8 cellular contexts compared by ENCODE assay signal in genomic region chr7:104943502-104944343, GRCh38.
DNase-seq lines count a peak whose midpoint lies in the region; ATAC-seq and TF ChIP-seq lines count a peak whose summit lies in the region.

No MANE protein-coding gene starts in this region.

- peak; percentile 44 for ATAC-seq in GM19463 (IDR thresholded peaks at IDR 0.05; ENCODE audit: unreplicated experiment)
- peak; percentile 40 for ATAC-seq in left lung

- H3K27me3 ChIP-seq in BLaER1 treated with 17β-estradiol and CSF1 and Interleukin-3, amounts not matched to agents 10 nM and 100 nM, result no peaks in the 10 kb centered on the region
- no peaks in the 10 kb centered on the region for H3K27me3 ChIP-seq in left lung

- in situ Hi-C loops in astrocyte of the cerebellum (cut with HindIII; ENCODE audit: low sequenced_read_pairs), result no loop called here

- H3K9me3 ChIP-seq in BLaER1 treated with 17β-estradiol and CSF1 and Interleukin-3, amounts not matched to agents 10 nM and 100 nM (replicated peaks in 1 of 11), result peaks cover 15 to 25% (median 18%) of the 10 kb centered on the region in 11 experiments
- no peaks in the 10 kb centered on the region for H3K9me3 ChIP-seq in left lung

- peak overlapping the region; percentile 72 to 89 (median 80) for H3K4me3 ChIP-seq in BLaER1 treated with 17β-estradiol and CSF1 and Interleukin-3, amounts not matched to agents 10 nM and 100 nM
- H3K4me3 ChIP-seq in astrocyte of the cerebellum (ENCODE audit: low read depth, low read length) (no peak overlapping the region), left lung (peak overlapping the region in 1 of 2 donors; percentile 16)

- intact Hi-C loops in left lung (cut with DNase I), result no loop called here

- TF ChIP-seq CTCF in astrocyte of the cerebellum (IDR thresholded peaks at IDR 0.05; ENCODE audit: low read depth, low read length, missing control alignments) (no peak), left lung (IDR thresholded peaks at IDR 0.05) (no peak)

- peaks cover 0 to 25% (median 16%) of the 10 kb centered on the region in 11 experiments; a peak in 16 of 22 replicates for H3K36me3 ChIP-seq in BLaER1 treated with 17β-estradiol and CSF1 and Interleukin-3, amounts not matched to agents 10 nM and 100 nM
- H3K36me3 ChIP-seq in left lung, result no peaks in the 10 kb centered on the region

- H3K9ac ChIP-seq in BLaER1 treated with 17β-estradiol and CSF1 and Interleukin-3, amounts not matched to agents 10 nM and 100 nM, result peak overlapping the region; percentile 82 to 98 (median 87)

- DNase-seq in HK-2 (ENCODE audit: unreplicated experiment) (peak; percentile 49), T-helper 1 cell (peak; percentile 26 to 86 (median 62)), astrocyte of the cerebellum (ENCODE audit: low read depth) (peak; percentile 73), left lung (peak in 1 of 2 donors; percentile 82), hypothalamus (lab: John Stamatoyannopoulos, UW) (no peak)
- DNase-seq in stimulated activated CD8-positive, alpha-beta memory T cell treated with anti-CD3 and anti-CD28 coated beads, Interleukin-15, amount 100 ng/mL, for 24 hours (ENCODE audit: low read depth), result peak; percentile 17

- H4K20me1 ChIP-seq in BLaER1 treated with 17β-estradiol and CSF1 and Interleukin-3, amounts not matched to agents 10 nM and 100 nM, result peaks cover 0 to 11% (median 0%) of the 10 kb centered on the region in 11 experiments; a peak in 6 of 22 replicates

- peaks cover 34 to 89% (median 70%) of the 10 kb centered on the region in 10 experiments for H3K4me1 ChIP-seq in BLaER1 treated with 17β-estradiol and CSF1 and Interleukin-3, amounts not matched to agents 10 nM and 100 nM
- peaks cover 20 to 56% of the 10 kb centered on the region in 2 donors for H3K4me1 ChIP-seq in left lung

- peak overlapping the region; percentile 91 to 100 (median 96) for H3K27ac ChIP-seq in BLaER1 treated with 17β-estradiol and CSF1 and Interleukin-3, amounts not matched to agents 10 nM and 100 nM
- peak overlapping the region; percentile 91 to 95 for H3K27ac ChIP-seq in left lung

- H3K4me2 ChIP-seq in BLaER1 treated with 17β-estradiol and CSF1 and Interleukin-3, amounts not matched to agents 10 nM and 100 nM, result peak overlapping the region; percentile 76 to 96 (median 86)

Comparison
In these comparisons a context has a peak if more than half of its experiments do, and no peak if none do; other contexts are left out.
1. DNase-seq: peak in HK-2 (single experiment), T-helper 1 cell (5 of 5), astrocyte of the cerebellum (single experiment) and stimulated activated CD8-positive, alpha-beta memory T cell treated with anti-CD3 and anti-CD28 coated beads, Interleukin-15, amount 100 ng/mL, for 24 hours (single experiment); none in hypothalamus (0 of 51).